In genomic region chr10:3893904-3894563, GRCh38 we compare ENCODE assay signal across 11 cellular contexts.
DNase-seq lines count a peak whose midpoint lies in the region; ATAC-seq and TF ChIP-seq lines count a peak whose summit lies in the region.
"Had no signal": no experiment of that assay in that cellular context is flagged by ENCODE, and none has a peak within 500 bp of the region (broad histone marks: within the 10 kb centered on the region; RNA-seq: fewer than 3 reads in every experiment).

No MANE protein-coding gene starts in this region.

- TF ChIP-seq CTCF in WTC11 (IDR thresholded peaks at IDR 0.05) (no peak), tibial artery (IDR thresholded peaks at IDR 0.05) (no peak)

- ATAC-seq in stimulated activated naive CD8-positive, alpha-beta T cell treated with anti-CD3 and anti-CD28 coated beads, Interleukin-15, amount 100 ng/mL, for 72 hours, result no peak
- ATAC-seq in WTC11 (peak; percentile 48), GM18867 (IDR thresholded peaks at IDR 0.05; ENCODE audit: unreplicated experiment) (no peak)

- no peak for DNase-seq in stimulated activated naive CD8-positive, alpha-beta T cell treated with anti-CD3 and anti-CD28 coated beads, Interleukin-15, amount 100 ng/mL, for 72 hours
- DNase-seq in WTC11 (ENCODE audit: low spot score), result no peak
- peak; percentile 76 for DNase-seq in islet precursor cell
- DNase-seq in tibial artery, result no peak
- DNase-seq in LoVo (ENCODE audit: low spot score), result no peak
- DNase-seq: AML-193, GF-D8, NCI-H146 had no signal

- POLR2A ChIA-PET in WTC11 (lab: Charles Lee), result interaction anchor here (0.5 kb wide), 1 partner anchor 61 kb away, joined by 3 read pairs; no protein-coding TSS in a partner anchor

- CTCF ChIA-PET in WTC11 (lab: Charles Lee), result no interaction called here

- H3K4me3 ChIP-seq in urinary bladder (ENCODE audit: low read depth, low read length) (no peak overlapping the region), tibial artery (no peak overlapping the region)

- no peaks in the 10 kb centered on the region for H3K9me3 ChIP-seq in tibial artery

- H3K4me1 ChIP-seq in urinary bladder (ENCODE audit: insufficient read depth) (no peaks in the 10 kb centered on the region), tibial artery (peaks cover 0 to 25% (median under 1%) of the 10 kb centered on the region in 4 donors)

- intact Hi-C loops in tibial artery (cut with DNase I; ENCODE audit: low total_unique reads), result no loop called here

- no peaks in the 10 kb centered on the region for H3K27me3 Mint-ChIP-seq in stimulated activated naive CD8-positive, alpha-beta T cell treated with anti-CD3 and anti-CD28 coated beads, Interleukin-15, Interleukin-2, amounts not matched to agents 100 ng/mL and 50 ng/mL, for 24 hours
- no peaks in the 10 kb centered on the region for H3K27me3 Mint-ChIP-seq in stimulated activated naive CD8-positive, alpha-beta T cell treated with anti-CD3 and anti-CD28 coated beads, Interleukin-15, amount 100 ng/mL, for 72 hours
- H3K27me3 Mint-ChIP-seq in WTC11 (ENCODE audit: low read depth), result no peaks in the 10 kb centered on the region; the same call in 1 of the 2 replicates

- no peaks in the 10 kb centered on the region for H3K36me3 Mint-ChIP-seq in stimulated activated naive CD8-positive, alpha-beta T cell treated with anti-CD3 and anti-CD28 coated beads, Interleukin-15, Interleukin-2, amounts not matched to agents 100 ng/mL and 50 ng/mL, for 24 hours (ENCODE audit: low read depth)
- H3K36me3 Mint-ChIP-seq in WTC11, result no peaks in the 10 kb centered on the region

- H3K27ac Mint-ChIP-seq in stimulated activated naive CD8-positive, alpha-beta T cell treated with anti-CD3 and anti-CD28 coated beads, Interleukin-15, Interleukin-2, amounts not matched to agents 100 ng/mL and 50 ng/mL, for 24 hours, result peak overlapping the region; percentile 79
- peak overlapping the region in 1 of 2 donors; percentile 15 for H3K27ac Mint-ChIP-seq in stimulated activated naive CD8-positive, alpha-beta T cell treated with anti-CD3 and anti-CD28 coated beads, Interleukin-15, amount 100 ng/mL, for 72 hours
- peak overlapping the region; percentile 49; the same call in 1 of the 2 replicates for H3K27ac Mint-ChIP-seq in WTC11

- H3K27ac ChIP-seq in urinary bladder (ENCODE audit: low read depth) (peak overlapping the region; percentile 62), tibial artery (no peak overlapping the region)

- H3K27me3 ChIP-seq in tibial artery, result no peaks in the 10 kb centered on the region

- no peak overlapping the region for H3K4me3 Mint-ChIP-seq in stimulated activated naive CD8-positive, alpha-beta T cell treated with anti-CD3 and anti-CD28 coated beads, Interleukin-15, Interleukin-2, amounts not matched to agents 100 ng/mL and 50 ng/mL, for 24 hours
- H3K4me3 Mint-ChIP-seq in stimulated activated naive CD8-positive, alpha-beta T cell treated with anti-CD3 and anti-CD28 coated beads, Interleukin-15, amount 100 ng/mL, for 72 hours, result no peak overlapping the region
- no peak overlapping the region for H3K4me3 Mint-ChIP-seq in WTC11

- H3K36me3 ChIP-seq in urinary bladder (ENCODE audit: insufficient read depth) (no peaks in the 10 kb centered on the region), tibial artery (no peaks in the 10 kb centered on the region)

- peaks cover 61% of the 10 kb centered on the region for H3K4me1 Mint-ChIP-seq in stimulated activated naive CD8-positive, alpha-beta T cell treated with anti-CD3 and anti-CD28 coated beads, Interleukin-15, Interleukin-2, amounts not matched to agents 100 ng/mL and 50 ng/mL, for 24 hours (ENCODE audit: low read depth)
- H3K4me1 Mint-ChIP-seq in stimulated activated naive CD8-positive, alpha-beta T cell treated with anti-CD3 and anti-CD28 coated beads, Interleukin-15, amount 100 ng/mL, for 72 hours, result peaks cover 25% of the 10 kb centered on the region
- H3K4me1 Mint-ChIP-seq in WTC11, result peaks cover 18% of the 10 kb centered on the region

- no peaks in the 10 kb centered on the region for H3K9me3 Mint-ChIP-seq in stimulated activated naive CD8-positive, alpha-beta T cell treated with anti-CD3 and anti-CD28 coated beads, Interleukin-15, Interleukin-2, amounts not matched to agents 100 ng/mL and 50 ng/mL, for 24 hours
- no peaks in the 10 kb centered on the region for H3K9me3 Mint-ChIP-seq in stimulated activated naive CD8-positive, alpha-beta T cell treated with anti-CD3 and anti-CD28 coated beads, Interleukin-15, amount 100 ng/mL, for 72 hours
- H3K9me3 Mint-ChIP-seq in WTC11, result peaks cover 4% of the 10 kb centered on the region; the same call in 1 of the 2 replicates

- WGBS in urinary bladder, result 74% methylated on average over 10 of the region's 10 CpGs

TF ChIP-seq in WTC11, 78 proteins besides CTCF, POLR2A, EP300 and RAD21:
- TF ChIP-seq IRF2 (CRISPR knock-in tag; IDR thresholded peaks at IDR 0.05; ENCODE audit: borderline replicate concordance, low read depth) (no peak), GABPB1 (CRISPR knock-in tag; IDR thresholded peaks at IDR 0.05) (0 out of 2 replicates have a peak, but pooled peaks have one; percentile 25)
